8 cellular contexts compared by ENCODE assay signal in the genomic region with DNA sequence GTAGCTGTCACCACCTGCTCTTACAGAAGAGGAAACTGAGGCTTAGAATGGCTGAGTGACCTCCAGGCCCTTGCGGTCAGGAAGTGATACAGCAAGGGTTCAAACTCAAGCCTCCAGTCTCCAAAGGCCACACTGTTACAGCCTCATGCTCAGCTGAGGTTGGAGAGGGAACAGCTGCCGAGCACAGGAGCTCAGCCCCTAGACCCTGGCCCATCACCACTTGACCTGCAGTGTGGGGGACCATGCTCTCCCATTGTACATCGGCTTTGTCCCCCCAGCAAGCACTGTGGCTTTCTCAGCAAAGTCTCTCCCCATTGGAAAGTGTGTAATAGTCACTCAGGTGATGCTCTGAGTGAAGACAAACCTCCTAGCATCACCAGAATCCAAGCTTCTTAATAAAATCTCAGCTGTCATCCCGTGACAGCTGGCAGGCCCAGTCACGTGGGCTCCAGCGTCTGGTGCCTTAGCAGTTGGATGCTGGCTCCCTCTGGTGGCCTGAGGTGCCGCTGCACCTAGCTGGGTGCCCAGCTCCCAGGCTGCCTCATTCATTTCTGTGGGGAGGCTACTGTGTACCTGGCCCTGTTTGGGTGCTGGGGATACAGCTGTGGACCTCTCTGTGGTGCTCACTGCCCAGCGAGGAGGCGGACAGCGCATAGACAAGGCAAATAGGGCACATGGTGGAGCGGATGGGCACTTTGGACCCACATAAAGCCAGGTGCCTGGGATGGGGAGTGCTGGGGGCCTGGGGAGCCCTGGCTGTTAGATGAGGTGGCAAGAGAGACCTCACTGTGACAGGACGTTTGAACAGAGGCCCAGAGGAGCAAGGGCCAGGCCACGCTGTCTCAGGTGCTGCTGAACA. TPM values are rescaled to one million over a fixed set of nuclear protein-coding genes. Genes with fewer than 3 reads are reported as not detected.
DNase-seq lines count a peak whose midpoint lies in the region; ATAC-seq and TF ChIP-seq lines count a peak whose summit lies in the region.

No MANE protein-coding gene starts in this region.

- H2AFZ ChIP-seq in osteoblast (ENCODE audit: low read length): no peak overlapping the region

- peak overlapping the region; percentile 21; the same call in 1 of the 2 replicates for H3K27ac ChIP-seq in SJCRH30
- H3K27ac ChIP-seq in foreskin keratinocyte: no peak overlapping the region
- peak overlapping the region; percentile 30 for H3K27ac ChIP-seq in osteoblast (ENCODE audit: low read depth, low read length)
- H3K27ac ChIP-seq in temporal lobe (ENCODE audit: low read depth, low read length): peak overlapping the region; percentile 85

- TF ChIP-seq CTCF in foreskin keratinocyte (conservative IDR thresholded peaks at IDR 0.05): peak; percentile 99
- TF ChIP-seq CTCF in osteoblast (IDR thresholded peaks at IDR 0.05; ENCODE audit: extremely low read depth, low read depth, low read length): peak; percentile 99

- peak overlapping the region; percentile 26 for H3K4me2 ChIP-seq in osteoblast (ENCODE audit: insufficient read depth, low read length)

- H3K79me2 ChIP-seq in osteoblast (ENCODE audit: insufficient read depth, low read length): no peaks in the 10 kb centered on the region

- H3K4me3 ChIP-seq in MG63 (no peak overlapping the region), SJCRH30 (no peak overlapping the region), osteoblast (ENCODE audit: insufficient read depth, low read length) (no peak overlapping the region)

- ATAC-seq in GM21723 (IDR thresholded peaks at IDR 0.05; ENCODE audit: unreplicated experiment): peak; percentile 79
- ATAC-seq in foreskin keratinocyte: peak; percentile 59

- H3K4me1 ChIP-seq in SJCRH30: peaks cover 7% of the 10 kb centered on the region
- H3K4me1 ChIP-seq in foreskin keratinocyte: peaks cover 3% of the 10 kb centered on the region
- H3K4me1 ChIP-seq in osteoblast (ENCODE audit: insufficient read depth, low read length): peaks cover 17% of the 10 kb centered on the region

- H3K9me3 ChIP-seq in MG63: no peaks in the 10 kb centered on the region
- no peaks in the 10 kb centered on the region for H3K9me3 ChIP-seq in SJCRH30 (replicated peaks)
- no peaks in the 10 kb centered on the region for H3K9me3 ChIP-seq in osteoblast (ENCODE audit: low read depth, low read length)

- H4K20me1 ChIP-seq in osteoblast (ENCODE audit: insufficient read depth, low read length): peaks cover 4% of the 10 kb centered on the region

- no peaks in the 10 kb centered on the region; the same call in 1 of the 2 replicates for H3K36me3 ChIP-seq in MG63
- no peaks in the 10 kb centered on the region for H3K36me3 ChIP-seq in SJCRH30
- peaks cover 26% of the 10 kb centered on the region for H3K36me3 ChIP-seq in osteoblast (ENCODE audit: insufficient read depth, low read length)

- no peaks in the 10 kb centered on the region for H3K27me3 ChIP-seq in MG63
- H3K27me3 ChIP-seq in SJCRH30: no peaks in the 10 kb centered on the region
- peaks cover 42% of the 10 kb centered on the region for H3K27me3 ChIP-seq in foreskin keratinocyte
- no peaks in the 10 kb centered on the region for H3K27me3 ChIP-seq in osteoblast (ENCODE audit: insufficient read depth, low read length)

- DNase-seq in DMS153 treated with DMSO at 0.1 percent for 48 hours (lab: John Stamatoyannopoulos, UW; ENCODE audit: unreplicated experiment) (peak; percentile 35), MG63 (peak; percentile 74), SJCRH30 (peak; percentile 81 to 92), activated gamma-delta T cell treated with Interleukin-2 at 50 U/mL for 16 hours (peak; percentile 80), foreskin keratinocyte (peak; percentile 30 to 55), osteoblast (ENCODE audit: insufficient read length, low spot score, missing footprints) (peak; percentile 100)

RNA-seq across cellular contexts. Expression of a gene that starts 19.1 kb away (rescaled TPM):
- total RNA-seq in MG63 (2014; rRNA removed; shearing (Covaris generic); ENCODE audit: low replicate concordance): 0.23 and 1.9 TPM in 2 replicates
- total RNA-seq in SJCRH30 (2014; rRNA removed; shearing (Covaris generic)): 0.02 and 0.05 TPM in 2 replicates
- total RNA-seq in foreskin keratinocyte (0.10 and 0.18 TPM in 2 replicates), osteoblast (0.29 and 0.36 TPM in 2 replicates), temporal lobe (1.2 TPM)
- polyA plus RNA-seq in foreskin keratinocyte: 0.11 and 0.12 TPM in 2 replicates

RNA-seq across cellular contexts. Expression of a gene that starts 53.2 kb away (rescaled TPM):
- 1.3 and 1.4 TPM in 2 replicates for total RNA-seq in MG63 (2014; rRNA removed; shearing (Covaris generic); ENCODE audit: low replicate concordance)
- total RNA-seq in SJCRH30 (2014; rRNA removed; shearing (Covaris generic)): 2.1 and 2.5 TPM in 2 replicates
- total RNA-seq in foreskin keratinocyte: 0.18 and 0.24 TPM in 2 replicates
- polyA plus RNA-seq in foreskin keratinocyte: 0.10 and 0.11 TPM in 2 replicates
- 2.9 and 3.6 TPM in 2 replicates for total RNA-seq in osteoblast
- total RNA-seq in temporal lobe: 7.4 TPM

RNA-seq across cellular contexts. Expression of a gene that starts 59.0 kb away (rescaled TPM):
- 61.8 and 88.7 TPM in 2 replicates for total RNA-seq in MG63 (2014; rRNA removed; shearing (Covaris generic); ENCODE audit: low replicate concordance)
- total RNA-seq in SJCRH30 (2014; rRNA removed; shearing (Covaris generic)): 95.5 and 123 TPM in 2 replicates
- total RNA-seq in foreskin keratinocyte (133 and 163 TPM in 2 replicates), osteoblast (63.3 and 81.9 TPM in 2 replicates), temporal lobe (17.2 TPM)
- 223 and 259 TPM in 2 replicates for polyA plus RNA-seq in foreskin keratinocyte

RNA-seq across cellular contexts. Expression of a gene that starts 59.4 kb away (rescaled TPM):
- 80.9 and 85.7 TPM in 2 replicates for total RNA-seq in MG63 (2014; rRNA removed; shearing (Covaris generic); ENCODE audit: low replicate concordance)
- 87.3 and 92.0 TPM in 2 replicates for total RNA-seq in SJCRH30 (2014; rRNA removed; shearing (Covaris generic))
- total RNA-seq in foreskin keratinocyte (73.6 and 92.9 TPM in 2 replicates), osteoblast (7.7 and 9.0 TPM in 2 replicates), temporal lobe (10.6 TPM)
- polyA plus RNA-seq in foreskin keratinocyte: 64.5 and 79.3 TPM in 2 replicates

Comparison
In these comparisons a context has a peak if more than half of its experiments do, and no peak if none do; other contexts are left out.
1. DNase-seq: peak in every context shown above with its lines; median percentile 100 in osteoblast; 86 in SJCRH30; 80 in activated gamma-delta T cell treated with Interleukin-2 at 50 U/mL for 16 hours; 74 in MG63; 42 in foreskin keratinocyte; 35 in DMS153 treated with DMSO at 0.1 percent for 48 hours.